21 cellular contexts compared by ENCODE assay signal in genomic region chr3:83092521-83093221, GRCh38.
"Had no signal": no experiment of that assay in that cellular context is flagged by ENCODE, and none has a peak within 500 bp of the region (broad histone marks: within the 10 kb centered on the region; RNA-seq: fewer than 3 reads in every experiment).

No MANE protein-coding gene starts in this region.

- H3K4me1 ChIP-seq: esophagus muscularis mucosa, neural progenitor cell, upper lobe of left lung had no signal

- H3K27ac Mint-ChIP-seq: activated CD4-positive, alpha-beta T cell treated with anti-CD3 and anti-CD28 coated beads, Interleukin-2, amount 10 ng/mL, durations not matched to agents 7 days and 5 days; activated CD8-positive, alpha-beta T cell treated with anti-CD3 and anti-CD28 coated beads for 36 hours; activated naive CD4-positive, alpha-beta T cell treated with anti-CD3 and anti-CD28 coated beads, Interleukin-2, amount 50 U/mL, for 24 hours; activated T-helper 1 cell treated with anti-CD3 and anti-CD28 coated beads, Interleukin-12 subunit alpha, Interleukin-12 subunit beta, Interleukin-2, Interleukin-4 antibody, amounts not matched to agents 30 ng/mL and 10 ng/mL and 1 ng/mL, durations not matched to agents 14 hours and 24 hours and 36 hours; effector memory CD8-positive, alpha-beta T cell; naive thymus-derived CD4-positive, alpha-beta T cell; neural progenitor cell had no signal

- H3K36me3 Mint-ChIP-seq: activated naive CD4-positive, alpha-beta T cell treated with anti-CD3 and anti-CD28 coated beads, Interleukin-2, amount 50 U/mL, for 24 hours; naive thymus-derived CD4-positive, alpha-beta T cell; neural progenitor cell had no signal

- H3K9ac ChIP-seq: neural progenitor cell had no signal

- H3K9me3 Mint-ChIP-seq: activated CD8-positive, alpha-beta T cell treated with anti-CD3 and anti-CD28 coated beads for 36 hours; neural progenitor cell had no signal

- H3K4me3 Mint-ChIP-seq: activated CD4-positive, alpha-beta T cell treated with anti-CD3 and anti-CD28 coated beads, Interleukin-2, amount 10 ng/mL, durations not matched to agents 7 days and 5 days; activated CD8-positive, alpha-beta T cell treated with anti-CD3 and anti-CD28 coated beads for 36 hours; activated naive CD4-positive, alpha-beta T cell treated with anti-CD3 and anti-CD28 coated beads, Interleukin-2, amount 50 U/mL, for 24 hours; activated T-helper 1 cell treated with anti-CD3 and anti-CD28 coated beads, Interleukin-12 subunit alpha, Interleukin-12 subunit beta, Interleukin-2, Interleukin-4 antibody, amounts not matched to agents 30 ng/mL and 10 ng/mL and 1 ng/mL, durations not matched to agents 14 hours and 24 hours and 36 hours; effector memory CD8-positive, alpha-beta T cell; naive thymus-derived CD4-positive, alpha-beta T cell; neural progenitor cell had no signal

- H3K27me3 ChIP-seq: brain microvascular endothelial cell, dorsolateral prefrontal cortex, esophagus muscularis mucosa, neural progenitor cell, upper lobe of left lung had no signal

- DNase-seq: activated CD4-positive, alpha-beta T cell treated with anti-CD3 and anti-CD28 coated beads, Interleukin-2, amount 10 ng/mL, durations not matched to agents 7 days and 5 days; activated CD8-positive, alpha-beta T cell treated with anti-CD3 and anti-CD28 coated beads for 36 hours; activated gamma-delta T cell treated with Interleukin-2 at 50 U/mL for 16 hours; aorta; brain microvascular endothelial cell; caudate nucleus; dorsolateral prefrontal cortex; effector memory CD8-positive, alpha-beta T cell; glutamatergic neuron; hypothalamus; naive thymus-derived CD4-positive, alpha-beta T cell; retina; stimulated activated CD4-positive, alpha-beta T cell treated with anti-CD3 and anti-CD28 coated beads, Interleukin-4, amount 100 ng/mL, for 1 hour; stimulated activated naive CD4-positive, alpha-beta T cell; upper lobe of left lung had no signal

- H3K36me3 ChIP-seq: brain microvascular endothelial cell, esophagus muscularis mucosa, neural progenitor cell, upper lobe of left lung had no signal

- ATAC-seq: activated CD4-positive, CD25-positive, alpha-beta regulatory T cell treated with anti-CD3 and anti-CD28 coated beads, Interleukin-2, amount 50 U/mL, for 24 hours; activated CD8-positive, alpha-beta T cell treated with anti-CD3 and anti-CD28 coated beads for 36 hours; effector memory CD8-positive, alpha-beta T cell; naive thymus-derived CD4-positive, alpha-beta T cell had no signal

- H3K27me3 Mint-ChIP-seq: activated CD4-positive, alpha-beta T cell treated with anti-CD3 and anti-CD28 coated beads, Interleukin-2, amount 10 ng/mL, durations not matched to agents 7 days and 5 days; activated CD8-positive, alpha-beta T cell treated with anti-CD3 and anti-CD28 coated beads for 36 hours; activated naive CD4-positive, alpha-beta T cell treated with anti-CD3 and anti-CD28 coated beads, Interleukin-2, amount 50 U/mL, for 24 hours; effector memory CD8-positive, alpha-beta T cell; naive thymus-derived CD4-positive, alpha-beta T cell had no signal

- H3K9me3 ChIP-seq: esophagus muscularis mucosa, upper lobe of left lung had no signal

- H3K4me1 Mint-ChIP-seq: activated CD4-positive, alpha-beta T cell treated with anti-CD3 and anti-CD28 coated beads, Interleukin-2, amount 10 ng/mL, durations not matched to agents 7 days and 5 days; activated naive CD4-positive, alpha-beta T cell treated with anti-CD3 and anti-CD28 coated beads, Interleukin-2, amount 50 U/mL, for 24 hours; naive thymus-derived CD4-positive, alpha-beta T cell; neural progenitor cell had no signal

- H3K4me3 ChIP-seq: dorsolateral prefrontal cortex, esophagus muscularis mucosa, lung, neural progenitor cell, upper lobe of left lung had no signal

- H3K27ac ChIP-seq: brain microvascular endothelial cell, dorsolateral prefrontal cortex, esophagus muscularis mucosa, neural progenitor cell, upper lobe of left lung had no signal
